ENCODE assay signal across 8 cellular contexts in the genomic region with DNA sequence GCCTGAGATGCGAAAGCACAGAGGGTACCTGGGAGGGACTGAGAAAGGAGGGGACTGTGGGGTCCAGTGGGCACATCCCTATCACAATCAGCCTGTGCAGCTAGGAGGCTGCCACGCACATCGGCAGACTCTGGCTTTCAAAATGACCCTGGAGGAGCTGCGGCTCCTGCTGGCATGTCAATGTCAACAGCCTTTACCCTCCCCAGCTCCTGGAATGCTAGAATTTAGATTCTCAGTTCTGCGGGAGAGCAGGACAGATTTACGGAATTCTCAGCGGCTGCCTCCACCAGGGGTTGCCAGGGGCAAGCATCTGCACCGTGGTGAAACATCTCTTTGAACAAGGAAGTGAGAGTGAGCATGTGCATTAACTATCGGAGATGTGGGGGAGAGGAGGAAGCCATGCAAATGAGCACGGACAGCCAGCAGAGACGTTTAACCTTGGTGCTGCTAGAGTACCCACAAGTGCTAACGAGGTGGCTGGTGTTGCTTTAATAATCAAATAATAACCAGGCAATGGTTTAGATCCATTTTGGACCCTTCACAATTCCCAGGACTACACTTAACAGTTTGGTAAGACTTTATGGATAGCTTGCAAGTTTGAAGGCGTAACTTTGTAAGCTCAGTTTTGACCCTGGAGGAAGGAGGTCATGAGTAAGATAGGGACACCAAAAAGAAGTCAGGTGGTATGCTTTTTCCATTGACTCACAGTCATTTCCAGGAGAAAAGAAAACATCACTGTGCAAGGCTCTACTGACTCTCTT. TPM values are rescaled to one million over a fixed set of nuclear protein-coding genes. Genes with fewer than 3 reads are reported as not detected.
A peak's percentile ranks its signal among the peaks of the same experiment; 100 is the strongest.
DNase-seq lines count a peak whose midpoint lies in the region; ATAC-seq lines count a peak whose summit lies in the region.

No MANE protein-coding gene starts in this region.

- H3K9me3 Mint-ChIP-seq in activated CD4-positive, alpha-beta T cell treated with anti-CD3 and anti-CD28 coated beads, Interleukin-2, amount 10 ng/mL, durations not matched to agents 24 days and 14 days: peaks cover 9% of the 10 kb centered on the region

- H2AFZ ChIP-seq in neuron (ENCODE audit: low read depth, low read length): no peak overlapping the region

- intact Hi-C loops in activated CD4-positive, alpha-beta T cell treated with anti-CD3 and anti-CD28 coated beads, Interleukin-2, amount 10 ng/mL, durations not matched to agents 24 days and 14 days (cut with micrococcal nuclease): loop anchor here (1.0 to 5.0 kb wide), 6 partner anchors 23 to 554 kb away; no protein-coding TSS in a partner anchor

- H3K36me3 ChIP-seq in BLaER1 treated with 17β-estradiol and CSF1 and Interleukin-3, amounts not matched to agents 10 nM and 100 nM: peaks cover 0 to 54% (median 38%) of the 10 kb centered on the region in 11 experiments; a peak in 16 of 22 replicates
- H3K36me3 ChIP-seq in neuron (ENCODE audit: insufficient read depth, low read length): no peaks in the 10 kb centered on the region
- no peaks in the 10 kb centered on the region for H3K36me3 ChIP-seq in thymus (ENCODE audit: control insufficient read depth, insufficient read depth)

- 31% methylated on average over 13 of the region's 13 CpGs for WGBS in thymus

- DNase-seq in activated CD4-positive, alpha-beta T cell treated with anti-CD3 and anti-CD28 coated beads, Interleukin-2, amount 10 ng/mL, durations not matched to agents 24 days and 14 days: peak; percentile 85
- DNase-seq in epidermal melanocyte (ENCODE audit: insufficient read length, low spot score) (peak; percentile 28), D341Med (ENCODE audit: low spot score) (no peak)

- peaks cover 45 to 67% (median 59%) of the 10 kb centered on the region in 10 experiments for H3K4me1 ChIP-seq in BLaER1 treated with 17β-estradiol and CSF1 and Interleukin-3, amounts not matched to agents 10 nM and 100 nM
- peaks cover 18% of the 10 kb centered on the region for H3K4me1 ChIP-seq in neuron (ENCODE audit: insufficient read depth, low read length)
- peaks cover 6% of the 10 kb centered on the region for H3K4me1 ChIP-seq in thymus (ENCODE audit: control insufficient read depth, insufficient read depth, low read length)

- H3K9me3 ChIP-seq in BLaER1 treated with 17β-estradiol and CSF1 and Interleukin-3, amounts not matched to agents 10 nM and 100 nM (replicated peaks in 1 of 11): peaks cover 0 to 24% (median 14%) of the 10 kb centered on the region in 11 experiments; a peak in 16 of 22 replicates
- H3K9me3 ChIP-seq in neuron (ENCODE audit: low read length) (no peaks in the 10 kb centered on the region), thymus (ENCODE audit: control insufficient read depth) (no peaks in the 10 kb centered on the region)

- H4K20me1 ChIP-seq in BLaER1 treated with 17β-estradiol and CSF1 and Interleukin-3, amounts not matched to agents 10 nM and 100 nM: peaks cover 0 to 39% (median 5%) of the 10 kb centered on the region in 11 experiments; a peak in 6 of 22 replicates

- H3K4me1 Mint-ChIP-seq in activated CD4-positive, alpha-beta T cell treated with anti-CD3 and anti-CD28 coated beads, Interleukin-2, amount 10 ng/mL, durations not matched to agents 24 days and 14 days: peaks cover 52% of the 10 kb centered on the region

- H3K27ac ChIP-seq in BLaER1 treated with 17β-estradiol and CSF1 and Interleukin-3, amounts not matched to agents 10 nM and 100 nM: peak overlapping the region; percentile 71 to 85 (median 82)
- H3K27ac ChIP-seq in thymus (ENCODE audit: low read depth): no peak overlapping the region

- peak overlapping the region; percentile 6 to 55 (median 28); a peak in 15 of 20 replicates for H3K4me3 ChIP-seq in BLaER1 treated with 17β-estradiol and CSF1 and Interleukin-3, amounts not matched to agents 10 nM and 100 nM
- H3K4me3 ChIP-seq in neuron (ENCODE audit: low read length): peak overlapping the region; percentile 2
- H3K4me3 ChIP-seq in thymus (ENCODE audit: low read length): peak overlapping the region; percentile 6

- H3K27me3 ChIP-seq in BLaER1 treated with 17β-estradiol and CSF1 and Interleukin-3, amounts not matched to agents 10 nM and 100 nM: no peaks in the 10 kb centered on the region
- no peaks in the 10 kb centered on the region for H3K27me3 ChIP-seq in neuron (ENCODE audit: insufficient read depth, low read length)
- H3K27me3 ChIP-seq in thymus (ENCODE audit: control insufficient read depth, insufficient read depth): no peaks in the 10 kb centered on the region

- ATAC-seq in GM19395 (IDR thresholded peaks at IDR 0.05; ENCODE audit: unreplicated experiment) (peak; percentile 95), HG03520 (IDR thresholded peaks at IDR 0.05; ENCODE audit: unreplicated experiment) (peak; percentile 96)

- no peaks in the 10 kb centered on the region for H3K27me3 Mint-ChIP-seq in activated CD4-positive, alpha-beta T cell treated with anti-CD3 and anti-CD28 coated beads, Interleukin-2, amount 10 ng/mL, durations not matched to agents 24 days and 14 days

- peak overlapping the region; percentile 55 to 78 (median 74); a peak in 21 of 22 replicates for H3K9ac ChIP-seq in BLaER1 treated with 17β-estradiol and CSF1 and Interleukin-3, amounts not matched to agents 10 nM and 100 nM

- H3K4me2 ChIP-seq in BLaER1 treated with 17β-estradiol and CSF1 and Interleukin-3, amounts not matched to agents 10 nM and 100 nM: peak overlapping the region; percentile 82 to 98 (median 91)

- H3K36me3 Mint-ChIP-seq in activated CD4-positive, alpha-beta T cell treated with anti-CD3 and anti-CD28 coated beads, Interleukin-2, amount 10 ng/mL, durations not matched to agents 24 days and 14 days (ENCODE audit: low read depth): peaks cover 22% of the 10 kb centered on the region

- H3K4me3 Mint-ChIP-seq in activated CD4-positive, alpha-beta T cell treated with anti-CD3 and anti-CD28 coated beads, Interleukin-2, amount 10 ng/mL, durations not matched to agents 24 days and 14 days: peak overlapping the region; percentile 83

- H3K27ac Mint-ChIP-seq in activated CD4-positive, alpha-beta T cell treated with anti-CD3 and anti-CD28 coated beads, Interleukin-2, amount 10 ng/mL, durations not matched to agents 24 days and 14 days: peak overlapping the region; percentile 90

RNA-seq across cellular contexts. Expression of a gene that starts 54.1 kb away (rescaled TPM):
- 13.0 and 14.7 TPM in 2 replicates for total RNA-seq in activated CD4-positive, alpha-beta T cell treated with anti-CD3 and anti-CD28 coated beads, Interleukin-2, amount 10 ng/mL, durations not matched to agents 24 days and 14 days
- 2.2 TPM for polyA plus RNA-seq in thymus
